ENCODE assay signal across 13 cellular contexts in genomic region chr2:40095003-40095402, GRCh38.
DNase-seq lines count a peak whose midpoint lies in the region; FAIRE-seq and TF ChIP-seq lines count a peak whose summit lies in the region.
"Had no signal": no experiment of that assay in that cellular context is flagged by ENCODE, and none has a peak within 500 bp of the region (broad histone marks: within the 10 kb centered on the region; RNA-seq: fewer than 3 reads in every experiment).

No MANE protein-coding gene starts in this region.

- peak; percentile 66 for FAIRE-seq in keratinocyte (lab: Jason Lieb, UNC)

- intact Hi-C loops in colonic mucosa (cut with DNase I) = no loop called here

- no peaks in the 10 kb centered on the region for H4K20me1 ChIP-seq in keratinocyte (ENCODE audit: control insufficient read depth, extremely low read depth, insufficient read depth, low read length)

- H3K27me3 ChIP-seq in adipocyte (replicated peaks; ENCODE audit: control insufficient read depth, insufficient read depth, low read length) (no peaks in the 10 kb centered on the region), keratinocyte (ENCODE audit: control insufficient read depth, extremely low read depth, insufficient read depth, low read length) (no peaks in the 10 kb centered on the region), colonic mucosa (no peaks in the 10 kb centered on the region)

- TF ChIP-seq CTCF in keratinocyte (optimal IDR thresholded peaks at IDR 0.05 in 1 of 3, IDR thresholded peaks at IDR 0.05 in 1 of 3, conservative IDR thresholded peaks at IDR 0.05 in 1 of 3; ENCODE audit: extremely low read depth in 1 of 3, insufficient read depth in 2 of 3, low read length in 3 of 3) (no peak), colonic mucosa (IDR thresholded peaks at IDR 0.05) (no peak)

- H3K79me2 ChIP-seq in keratinocyte (ENCODE audit: control insufficient read depth, insufficient read depth, low read length) = no peaks in the 10 kb centered on the region

- H3K9me1 ChIP-seq in keratinocyte (ENCODE audit: control insufficient read depth, extremely low read depth, insufficient read depth, low read length) = no peaks in the 10 kb centered on the region

- peaks cover 31% of the 10 kb centered on the region for H3K4me1 ChIP-seq in adipocyte (ENCODE audit: control insufficient read depth, insufficient read depth, low read length)
- peaks cover 34% of the 10 kb centered on the region for H3K4me1 ChIP-seq in keratinocyte (ENCODE audit: control insufficient read depth, extremely low read depth, insufficient read depth, low read length)
- H3K4me1 ChIP-seq in colonic mucosa = no peaks in the 10 kb centered on the region
- H3K4me1 ChIP-seq: Caco-2 had no signal

- dilution Hi-C loops in keratinocyte (cut with MboI; ENCODE audit: extremely low pct_ligation_motif_present, low sequenced_read_pairs) = no loop called here

- no peak overlapping the region for H3K27ac ChIP-seq in keratinocyte (ENCODE audit: control insufficient read depth, insufficient read depth, low read length)
- no peak overlapping the region for H3K27ac ChIP-seq in colonic mucosa

- H3K36me3 ChIP-seq in adipocyte (ENCODE audit: control insufficient read depth, insufficient read depth, low read length, severe bottlenecking) (no peaks in the 10 kb centered on the region), keratinocyte (ENCODE audit: control insufficient read depth in 2 of 2, extremely low read depth in 1 of 2, insufficient read depth in 2 of 2, low read length in 2 of 2) (no peaks in the 10 kb centered on the region), colonic mucosa (no peaks in the 10 kb centered on the region)

- no peak overlapping the region for H3K9ac ChIP-seq in adipocyte (ENCODE audit: low read length)
- H3K9ac ChIP-seq in keratinocyte (ENCODE audit: control insufficient read depth, extremely low read depth, insufficient read depth, low read length) = no peak overlapping the region
- H3K9ac ChIP-seq in colonic mucosa (ENCODE audit: low read depth in 2 of 2, low read length in 2 of 2) = no peak overlapping the region

- H3K9me3 ChIP-seq in adipocyte (ENCODE audit: control insufficient read depth, low read length) (no peaks in the 10 kb centered on the region), keratinocyte (ENCODE audit: control insufficient read depth, low read depth, low read length) (no peaks in the 10 kb centered on the region), colonic mucosa (no peaks in the 10 kb centered on the region)
- H3K9me3 ChIP-seq: Caco-2 had no signal

- H3K4me2 ChIP-seq in keratinocyte (ENCODE audit: control insufficient read depth, extremely low read depth, insufficient read depth, low read depth, low read length) = peak overlapping the region; percentile 16

- peak overlapping the region; percentile 9 for H3K4me3 ChIP-seq in adipocyte (ENCODE audit: low read length)
- no peak overlapping the region for H3K4me3 ChIP-seq in keratinocyte (ENCODE audit: control insufficient read depth in 2 of 3, extremely low read depth in 1 of 3, insufficient read depth in 2 of 3, low read depth in 1 of 3, low read length in 3 of 3)
- no peak overlapping the region for H3K4me3 ChIP-seq in colonic mucosa

- DNase-seq in AG08395 (ENCODE audit: low spot score) (peak; percentile 17), H4 (ENCODE audit: low spot score) (peak; percentile 65), adipocyte (ENCODE audit: low read depth) (peak; percentile 58), keratinocyte (ENCODE audit: low read depth, low spot score) (peak; percentile 63), colonic mucosa (no peak), NK-92 (lab: John Stamatoyannopoulos, UW; ENCODE audit: unreplicated experiment) (no peak), SKM-1 treated with dmso at 0.1 percent for 144 hours (lab: John Stamatoyannopoulos, UW; ENCODE audit: unreplicated experiment) (no peak), activated gamma-delta T cell treated with Interleukin-2 at 50 U/mL for 16 hours (no peak)
- DNase-seq: activated CD4-positive, alpha-beta T cell treated with anti-CD3 and anti-CD28 coated beads, Interleukin-2, amount 50 U/mL, for 48 hours; activated naive CD4-positive, alpha-beta T cell treated with anti-CD3 and anti-CD28 coated beads, Interleukin-2, amount 10 ng/mL, durations not matched to agents 7 days and 5 days; Caco-2; effector CD4-positive, alpha-beta T cell; NCI-H2107 had no signal

- H2AFZ ChIP-seq in keratinocyte (ENCODE audit: control insufficient read depth, low read length) = no peak overlapping the region

Comparison
In these comparisons a context has a peak if more than half of its experiments do, and no peak if none do; other contexts are left out.
1. DNase-seq: peak in AG08395 (single experiment), H4 (single experiment), adipocyte (single experiment) and keratinocyte (single experiment); none in colonic mucosa (single experiment), NK-92 (single experiment), SKM-1 treated with dmso at 0.1 percent for 144 hours (single experiment) and activated gamma-delta T cell treated with Interleukin-2 at 50 U/mL for 16 hours (single experiment).